ENCODE assay signal across 21 cellular contexts in genomic region chr4:21102667-21103066, GRCh38.
"Had no signal": no experiment of that assay in that cellular context is flagged by ENCODE, and none has a peak within 500 bp of the region (broad histone marks: within the 10 kb centered on the region; RNA-seq: fewer than 3 reads in every experiment).

No MANE protein-coding gene starts in this region.

- H3K36me3 ChIP-seq: brain microvascular endothelial cell, cardiac muscle cell, Peyer's patch had no signal

- DNase-seq: activated B cell treated with CpG ODN at 0.5 μM for 24 hours; activated CD4-positive, alpha-beta T cell treated with anti-CD3 and anti-CD28 coated beads for 1 hour; activated CD4-positive, alpha-beta T cell treated with anti-CD3 and anti-CD28 coated beads, Interleukin-2, amount 10 ng/mL, durations not matched to agents 24 days and 14 days; activated CD4-positive, alpha-beta T cell treated with anti-CD3 and anti-CD28 coated beads, Interleukin-2, amount 50 U/mL, for 48 hours; activated CD8-positive, alpha-beta memory T cell treated with anti-CD3 and anti-CD28 coated beads, Interleukin-2, amount 10 ng/mL, durations not matched to agents 7 days and 5 days; activated effector memory CD4-positive, alpha-beta T cell treated with Interleukin-2 at 50 U/mL for 16 hours; activated naive CD4-positive, alpha-beta T cell; activated T-cell treated with anti-CD3 and anti-CD28 coated beads, Interleukin-2, amount 50 U/mL, for 24 hours; aorta; brain microvascular endothelial cell; NCI-H1048; NCI-H146; NCI-H187 treated with DMSO at 0.1 percent for 48 hours; NCI-H2081 treated with DMSO at 0.1 percent for 48 hours; NCI-H446; NCI-H524; Peyer's patch; SHP77 treated with DMSO at 0.1 percent for 48 hours; T-helper 9 cell had no signal

- H3K9me3 ChIP-seq: Peyer's patch had no signal

- H3K27me3 ChIP-seq: brain microvascular endothelial cell, cardiac muscle cell, Peyer's patch had no signal

- ATAC-seq: activated CD8-positive, alpha-beta memory T cell treated with anti-CD3 and anti-CD28 coated beads, Interleukin-2, amount 10 ng/mL, durations not matched to agents 7 days and 5 days had no signal

- H3K27ac ChIP-seq: brain microvascular endothelial cell, cardiac muscle cell, KMS-11, Peyer's patch had no signal

- H3K4me3 ChIP-seq: cardiac muscle cell, Peyer's patch had no signal

- H3K4me2 ChIP-seq: KMS-11 had no signal

- H3K9ac ChIP-seq: KMS-11 had no signal

- H3K4me1 ChIP-seq: Peyer's patch had no signal
